Comparison of ENCODE assay signal across 19 cellular contexts in genomic region chr2:167965907-167966306, GRCh38.
A peak's percentile ranks its signal among the peaks of the same experiment; 100 is the strongest.
DNase-seq lines count a peak whose midpoint lies in the region; ATAC-seq, FAIRE-seq and TF ChIP-seq lines count a peak whose summit lies in the region.
"Had no signal": no experiment of that assay in that cellular context is flagged by ENCODE, and none has a peak within 500 bp of the region (broad histone marks: within the 10 kb centered on the region; RNA-seq: fewer than 3 reads in every experiment).

No MANE protein-coding gene starts in this region.

- TF ChIP-seq CTCF in HFFc6 (IDR thresholded peaks at IDR 0.05) (no peak), K562 (IDR thresholded peaks at IDR 0.05 in 2 of 3, conservative IDR thresholded peaks at IDR 0.05 in 1 of 3; ENCODE audit: insufficient read depth in 2 of 3, low read depth in 1 of 3, low read length in 3 of 3) (no peak), osteocyte (IDR thresholded peaks at IDR 0.05) (no peak)

- POLR2A ChIA-PET in activated CD4-positive, alpha-beta T cell treated with anti-CD3 and anti-CD28 coated beads, Interleukin-2, amount 10 ng/mL, durations not matched to agents 7 days and 5 days (lab: Charles Lee), result no interaction called here
- POLR2A ChIA-PET in K562 (lab: Yijun Ruan, JAX), result interaction anchor here (1.0 to 1.4 kb wide), 2 partner anchors 15 to 26 kb away, joined by 3 to 9 read pairs; no protein-coding TSS in a partner anchor

- TF ChIP-seq RAD21 in K562 (CRISPR knock-in tag; conservative IDR thresholded peaks at IDR 0.05 in 1 of 2, IDR thresholded peaks at IDR 0.05 in 1 of 2), result no peak

- no peaks in the 10 kb centered on the region for H3K79me2 ChIP-seq in K562 (ENCODE audit: control insufficient read depth, insufficient read depth, low read length)

- no peak for FAIRE-seq in K562 (lab: Jason Lieb, UNC)
- FAIRE-seq: GM12891 had no signal

- H3K27me3 ChIP-seq in K562 (ENCODE audit: control insufficient read depth in 2 of 2, insufficient read depth in 2 of 2, low read length in 2 of 2), result no peaks in the 10 kb centered on the region

- H3K27me3 Mint-ChIP-seq in activated CD4-positive, alpha-beta T cell treated with anti-CD3 and anti-CD28 coated beads, Interleukin-2, amount 10 ng/mL, durations not matched to agents 7 days and 5 days, result no peaks in the 10 kb centered on the region
- H3K27me3 Mint-ChIP-seq in HFFc6 (ENCODE audit: insufficient read depth) (peaks cover 2% of the 10 kb centered on the region), osteocyte (ENCODE audit: unreplicated experiment) (no peaks in the 10 kb centered on the region)
- H3K27me3 Mint-ChIP-seq: CD4-positive, alpha-beta T cell had no signal

- H4K20me1 ChIP-seq in K562 (replicated peaks; ENCODE audit: control insufficient read depth, insufficient read depth, low read length), result no peaks in the 10 kb centered on the region

- peaks cover 6% of the 10 kb centered on the region for H3K4me1 Mint-ChIP-seq in activated CD4-positive, alpha-beta T cell treated with anti-CD3 and anti-CD28 coated beads, Interleukin-2, amount 10 ng/mL, durations not matched to agents 7 days and 5 days
- H3K4me1 Mint-ChIP-seq in HFFc6 (ENCODE audit: low read depth), result peaks cover 17% of the 10 kb centered on the region
- peaks cover 37% of the 10 kb centered on the region for H3K4me1 Mint-ChIP-seq in osteocyte (ENCODE audit: unreplicated experiment)

- no peak overlapping the region for H3K4me3 Mint-ChIP-seq in activated CD4-positive, alpha-beta T cell treated with anti-CD3 and anti-CD28 coated beads, Interleukin-2, amount 10 ng/mL, durations not matched to agents 7 days and 5 days
- H3K4me3 Mint-ChIP-seq in HFFc6 (no peak overlapping the region), osteocyte (ENCODE audit: unreplicated experiment) (no peak overlapping the region)
- H3K4me3 Mint-ChIP-seq: CD4-positive, alpha-beta T cell had no signal

- no peak overlapping the region for H3K4me3 ChIP-seq in K562

- intact Hi-C loops in K562 (cut with micrococcal nuclease), result loop anchor here (1.0 to 10.0 kb wide), 2 partner anchors 152 to 1431 kb away; no protein-coding TSS in a partner anchor

- peaks cover 4 to 36% of the 10 kb centered on the region in 2 experiments; a peak in 4 of 5 replicates for H3K4me1 ChIP-seq in K562 (replicated peaks in 1 of 2; ENCODE audit: control insufficient read depth in 2 of 2, insufficient read depth in 2 of 2, low read length in 2 of 2)
- H3K4me1 ChIP-seq: Caco-2 had no signal

- H3K9me3 Mint-ChIP-seq in activated CD4-positive, alpha-beta T cell treated with anti-CD3 and anti-CD28 coated beads, Interleukin-2, amount 10 ng/mL, durations not matched to agents 7 days and 5 days, result peaks cover 2% of the 10 kb centered on the region
- H3K9me3 Mint-ChIP-seq in HFFc6 (no peaks in the 10 kb centered on the region), osteocyte (ENCODE audit: unreplicated experiment) (peaks cover 4% of the 10 kb centered on the region)
- H3K9me3 Mint-ChIP-seq: CD4-positive, alpha-beta T cell had no signal

- peak overlapping the region; percentile 50; the same call in 1 of the 2 replicates for H2AFZ ChIP-seq in K562 (ENCODE audit: low read depth, low read length)

- 33% methylated on average over 2 of the region's 2 CpGs for WGBS in K562 (ENCODE audit: insufficient coverage, low coverage, missing lambda C conversion rate)

- H3K27ac Mint-ChIP-seq in activated CD4-positive, alpha-beta T cell treated with anti-CD3 and anti-CD28 coated beads, Interleukin-2, amount 10 ng/mL, durations not matched to agents 7 days and 5 days, result peak overlapping the region; percentile 15
- H3K27ac Mint-ChIP-seq in HFFc6 (peak overlapping the region; percentile 34), osteocyte (ENCODE audit: unreplicated experiment) (peak overlapping the region; percentile 81)
- H3K27ac Mint-ChIP-seq: CD4-positive, alpha-beta T cell had no signal

- no peaks in the 10 kb centered on the region for H3K9me3 ChIP-seq in K562 (replicated peaks; ENCODE audit: control insufficient read depth, insufficient read depth, low read depth, low read length)
- H3K9me3 ChIP-seq: Caco-2 had no signal

- CTCF ChIA-PET in activated CD4-positive, alpha-beta T cell treated with anti-CD3 and anti-CD28 coated beads, Interleukin-2, amount 10 ng/mL, durations not matched to agents 7 days and 5 days (lab: Charles Lee), result no interaction called here
- CTCF ChIA-PET in K562 (lab: Yijun Ruan, JAX; ENCODE audit: low intra/inter-chr PET ratio), result no interaction called here

- no peaks in the 10 kb centered on the region for H3K36me3 ChIP-seq in K562 (ENCODE audit: control insufficient read depth, insufficient read depth, low read length)

- no peaks in the 10 kb centered on the region for H3K9me1 ChIP-seq in K562 (ENCODE audit: control insufficient read depth, insufficient read depth, low read length)

- ATAC-seq in K562 (no peak), GM19328 (IDR thresholded peaks at IDR 0.05; ENCODE audit: unreplicated experiment) (no peak), GM19035 (IDR thresholded peaks at IDR 0.05; ENCODE audit: unreplicated experiment) (no peak)

- no peak overlapping the region for H3K27ac ChIP-seq in K562 (ENCODE audit: extremely low read depth, low read depth, low read length)

- TF ChIP-seq EP300 in K562 (IDR thresholded peaks at IDR 0.05; ENCODE audit: low read length), result no peak

- in situ Hi-C loops in K562 (cut with MboI), result no loop called here

- H3K9ac ChIP-seq in K562 (ENCODE audit: insufficient read depth in 1 of 2, low read depth in 2 of 2, low read length in 2 of 2), result no peak overlapping the region

- no TSS peak for BruUV-seq in K562 (replicated peaks; lab: Mats Ljungman, UMichigan)

- DNase-seq in activated CD4-positive, alpha-beta T cell treated with anti-CD3 and anti-CD28 coated beads, Interleukin-2, amount 10 ng/mL, durations not matched to agents 7 days and 5 days, result no peak
- no peak for DNase-seq in activated CD4-positive, alpha-beta T cell treated with anti-CD3 and anti-CD28 coated beads, Interleukin-2, amount 50 U/mL, for 48 hours
- no peak for DNase-seq in HFFc6
- DNase-seq in K562 (ENCODE audit: extremely low read depth in 1 of 4, low spot score in 3 of 4), result no peak
- DNase-seq in osteocyte (ENCODE audit: extremely low spot score, unreplicated experiment), result no peak
- DNase-seq in mucosa of gallbladder (ENCODE audit: low spot score), result no peak
- DNase-seq: Caco-2; CD4-positive, alpha-beta T cell; DMS153; EL; NCI-H1105; NCI-H1694; NCI-H2081 treated with DMSO at 0.1 percent for 48 hours; NCI-H748 treated with DMSO at 0.1 percent for 48 hours; NK-92 treated with Interleukin-12 subunit alpha and Interleukin-12 subunit beta, amount 100 ng/mL, for 24 hours; SHP77 had no signal

- H3K36me3 Mint-ChIP-seq in activated CD4-positive, alpha-beta T cell treated with anti-CD3 and anti-CD28 coated beads, Interleukin-2, amount 10 ng/mL, durations not matched to agents 7 days and 5 days (ENCODE audit: low read depth), result peaks cover 9% of the 10 kb centered on the region
- no peaks in the 10 kb centered on the region for H3K36me3 Mint-ChIP-seq in HFFc6 (ENCODE audit: low read depth)
- H3K36me3 Mint-ChIP-seq in osteocyte (ENCODE audit: unreplicated experiment), result peaks cover 19% of the 10 kb centered on the region

- TF ChIP-seq POLR2A in K562 (conservative IDR thresholded peaks at IDR 0.05), result no peak

- no peak overlapping the region for H3K4me2 ChIP-seq in K562 (ENCODE audit: insufficient read depth, low read length)

TF ChIP-seq in K562, 482 proteins besides CTCF, POLR2A, EP300 and RAD21:
- TF ChIP-seq, protein P1, sequence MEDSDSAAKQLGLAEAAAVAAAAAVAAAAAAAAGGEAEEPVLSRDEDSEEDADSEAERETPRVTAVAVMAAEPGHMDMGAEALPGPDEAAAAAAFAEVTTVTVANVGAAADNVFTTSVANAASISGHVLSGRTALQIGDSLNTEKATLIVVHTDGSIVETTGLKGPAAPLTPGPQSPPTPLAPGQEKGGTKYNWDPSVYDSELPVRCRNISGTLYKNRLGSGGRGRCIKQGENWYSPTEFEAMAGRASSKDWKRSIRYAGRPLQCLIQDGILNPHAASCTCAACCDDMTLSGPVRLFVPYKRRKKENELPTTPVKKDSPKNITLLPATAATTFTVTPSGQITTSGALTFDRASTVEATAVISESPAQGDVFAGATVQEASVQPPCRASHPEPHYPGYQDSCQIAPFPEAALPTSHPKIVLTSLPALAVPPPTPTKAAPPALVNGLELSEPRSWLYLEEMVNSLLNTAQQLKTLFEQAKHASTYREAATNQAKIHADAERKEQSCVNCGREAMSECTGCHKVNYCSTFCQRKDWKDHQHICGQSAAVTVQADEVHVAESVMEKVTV (CRISPR knock-in tag; IDR thresholded peaks at IDR 0.05), result no peak
- no peak for TF ChIP-seq SP1 (CRISPR knock-in tag; IDR thresholded peaks at IDR 0.05)

Comparison
In these comparisons a context has a peak if more than half of its experiments do, and no peak if none do; other contexts are left out.
1. H3K27ac Mint-ChIP-seq: peak in every context shown above with its lines; median percentile 81 in osteocyte; 34 in HFFc6; 15 in activated CD4-positive, alpha-beta T cell treated with anti-CD3 and anti-CD28 coated beads, Interleukin-2, amount 10 ng/mL, durations not matched to agents 7 days and 5 days.